10 cellular contexts compared by ENCODE assay signal in the genomic region with DNA sequence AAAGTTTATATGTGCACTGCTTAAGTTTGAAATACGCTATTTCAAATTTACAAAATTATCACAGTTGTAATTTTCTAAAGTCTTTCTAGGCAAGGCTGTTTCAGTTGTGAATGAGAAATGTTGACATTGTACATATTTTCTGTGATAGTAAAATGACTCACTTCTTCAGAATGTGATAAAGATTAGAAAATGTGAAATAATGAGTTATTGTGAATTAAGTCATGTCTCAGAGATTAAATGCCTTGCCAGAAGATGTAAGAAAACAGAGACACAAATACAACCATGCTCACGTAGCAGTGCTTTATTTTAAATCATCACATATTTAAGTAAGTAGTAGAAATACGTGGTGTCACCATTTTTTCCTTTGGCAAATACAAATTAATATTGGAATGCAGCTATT. TPM values are rescaled to one million over a fixed set of nuclear protein-coding genes. Genes with fewer than 3 reads are reported as not detected.
A peak's percentile ranks its signal among the peaks of the same experiment; 100 is the strongest.
DNase-seq lines count a peak whose midpoint lies in the region; ATAC-seq and TF ChIP-seq lines count a peak whose summit lies in the region.
"Had no signal": no experiment of that assay in that cellular context is flagged by ENCODE, and none has a peak within 500 bp of the region (broad histone marks: within the 10 kb centered on the region; RNA-seq: fewer than 3 reads in every experiment).

No MANE protein-coding gene starts in this region.

- peak overlapping the region; percentile 88 for H3K4me2 ChIP-seq in IMR-90 (ENCODE audit: low read depth, low read length)

- H3K23ac ChIP-seq in IMR-90 (ENCODE audit: low read depth, low read length): no peak overlapping the region

- no peaks in the 10 kb centered on the region for H4K20me1 ChIP-seq in IMR-90 (ENCODE audit: insufficient read depth, low read length)

- no peak overlapping the region for H3K14ac ChIP-seq in IMR-90 (replicated peaks; ENCODE audit: low read depth, low read length)

- no peaks in the 10 kb centered on the region for H3K9me1 ChIP-seq in IMR-90 (ENCODE audit: insufficient read depth, low read length)

- peak overlapping the region; percentile 80 to 88 (median 81) for H3K4me3 Mint-ChIP-seq in brain

- peaks cover 11% of the 10 kb centered on the region for H3K36me3 Mint-ChIP-seq in brain

- H2BK5ac ChIP-seq in IMR-90 (ENCODE audit: low read depth, low read length, poor library complexity, severe bottlenecking): peak overlapping the region; percentile 31

- WGBS in IMR-90 (ENCODE audit: extremely low coverage in 2 of 2, insufficient read length in 1 of 2), 2 experiments: no CpG with 5 or more reads among the region's 3 CpGs

- intact Hi-C loops in IMR-90 (cut with micrococcal nuclease): no loop called here

- peaks cover 5% of the 10 kb centered on the region for H3K4me1 ChIP-seq in IMR-90 (ENCODE audit: control insufficient read depth, insufficient read depth, low read length)
- H3K4me1 ChIP-seq in subcutaneous abdominal adipose tissue (ENCODE audit: control insufficient read depth in 5 of 5, insufficient read depth in 5 of 5, low read length in 5 of 5): peaks cover 0 to 13% (median 10%) of the 10 kb centered on the region in 5 donors
- no peaks in the 10 kb centered on the region for H3K4me1 ChIP-seq in BE2C

- in situ Hi-C loops in IMR-90 (cut with MboI; ENCODE audit: low sequenced_read_pairs): no loop called here

- no peak overlapping the region for H2AK5ac ChIP-seq in IMR-90 (ENCODE audit: low read depth, low read length)

- no peak overlapping the region for H4K5ac ChIP-seq in IMR-90 (ENCODE audit: low read depth, low read length)

- no peaks in the 10 kb centered on the region for H3K79me1 ChIP-seq in IMR-90 (ENCODE audit: low read depth in 1 of 2, low read length in 2 of 2)

- peak; percentile 25 for ATAC-seq in IMR-90 (ENCODE audit: low read depth)

- no peak overlapping the region for H3K4me3 ChIP-seq in IMR-90 (ENCODE audit: insufficient read depth, low read depth, low read length)
- H3K4me3 ChIP-seq in subcutaneous abdominal adipose tissue (ENCODE audit: low read depth in 1 of 5, low read length in 5 of 5): peak overlapping the region in 2 of 5 donors; percentile 51 to 61
- H3K4me3 ChIP-seq in BE2C (ENCODE audit: low read depth, low read length): no peak overlapping the region

- BruUV-seq in IMR-90 (replicated peaks; lab: Mats Ljungman, UMichigan): no TSS peak

- no peak overlapping the region for H3K9ac ChIP-seq in IMR-90 (ENCODE audit: low read depth, low read length)
- no peak overlapping the region for H3K9ac ChIP-seq in subcutaneous abdominal adipose tissue (ENCODE audit: low read length in 5 of 5)

- DNase-seq in IMR-90: peak; percentile 59
- DNase-seq in iris pigment epithelial cell (ENCODE audit: low read depth): peak; percentile 58
- DNase-seq in mesenteric fat pad (ENCODE audit: low spot score): no peak
- no peak for DNase-seq in NCI-H69 (lab: John Stamatoyannopoulos, UW)
- DNase-seq in DMS153 treated with DMSO at 0.1 percent for 48 hours (lab: John Stamatoyannopoulos, UW; ENCODE audit: unreplicated experiment): no peak
- no peak for DNase-seq in BE2C
- DNase-seq: GDM1, NCI-H1417 treated with DMSO at 0.1 percent for 48 hours had no signal

- H4K91ac ChIP-seq in IMR-90 (ENCODE audit: insufficient read depth, low read depth, low read length): no peak overlapping the region

- no peaks in the 10 kb centered on the region for H3K9me3 ChIP-seq in IMR-90 (ENCODE audit: control insufficient read depth, insufficient read depth, low read length)
- H3K9me3 ChIP-seq in subcutaneous abdominal adipose tissue (ENCODE audit: control insufficient read depth in 5 of 5, low read length in 5 of 5): no peaks in the 10 kb centered on the region
- no peaks in the 10 kb centered on the region for H3K9me3 ChIP-seq in BE2C

- peaks cover 70% of the 10 kb centered on the region for H3K4me1 Mint-ChIP-seq in brain

- dilution Hi-C loops in IMR-90 (cut with HindIII; ENCODE audit: low sequenced_read_pairs, unreplicated experiment): no loop called here

- no peak overlapping the region for H2BK20ac ChIP-seq in IMR-90 (ENCODE audit: low read depth, low read length)

- no peak overlapping the region for H2BK120ac ChIP-seq in IMR-90 (ENCODE audit: low read depth, low read length)

- H3K36me3 ChIP-seq in IMR-90 (ENCODE audit: control insufficient read depth, insufficient read depth, low read length) (no peaks in the 10 kb centered on the region), subcutaneous abdominal adipose tissue (ENCODE audit: control insufficient read depth in 5 of 5, insufficient read depth in 5 of 5, low read length in 5 of 5) (no peaks in the 10 kb centered on the region), BE2C (no peaks in the 10 kb centered on the region)

- CTCF ChIA-PET in IMR-90 (lab: Yijun Ruan, JAX): no interaction called here

- POLR2A ChIA-PET in IMR-90 (lab: Charles Lee; ENCODE audit: unreplicated experiment): no interaction called here

- no peaks in the 10 kb centered on the region for H3K27me3 ChIP-seq in IMR-90 (ENCODE audit: control insufficient read depth, insufficient read depth, low read length)
- peaks cover 0 to 27% (median 12%) of the 10 kb centered on the region in 5 donors for H3K27me3 ChIP-seq in subcutaneous abdominal adipose tissue (ENCODE audit: control insufficient read depth in 5 of 5, insufficient read depth in 4 of 5, low read length in 5 of 5)
- H3K27me3 ChIP-seq in BE2C: no peaks in the 10 kb centered on the region

- H3K27ac ChIP-seq in IMR-90 (ENCODE audit: insufficient read depth, low read length) (no peak overlapping the region), subcutaneous abdominal adipose tissue (ENCODE audit: low read depth, low read length) (peak overlapping the region; percentile 68)

- peak overlapping the region in 3 of 5 experiments; percentile 92 to 94 (median 94) for H3K27ac Mint-ChIP-seq in brain

- H3K18ac ChIP-seq in IMR-90 (ENCODE audit: low read depth, low read length): no peak overlapping the region

- TF ChIP-seq RAD21 in IMR-90 (IDR thresholded peaks at IDR 0.05; ENCODE audit: low read length): no peak

- no peak overlapping the region for H3K4ac ChIP-seq in IMR-90 (ENCODE audit: low read depth, low read length)

- H3K9me3 Mint-ChIP-seq in brain: peaks cover 0 to 7% (median 0%) of the 10 kb centered on the region in 5 experiments

- no peak overlapping the region for H3K56ac ChIP-seq in IMR-90 (ENCODE audit: extremely low read depth, insufficient read depth, low read length)

- peaks cover 18% of the 10 kb centered on the region for H3K27me3 Mint-ChIP-seq in brain

- H2AFZ ChIP-seq in IMR-90 (replicated peaks; ENCODE audit: low read length, poor library complexity): no peak overlapping the region

- TF ChIP-seq CTCF in IMR-90 (conservative IDR thresholded peaks at IDR 0.05; ENCODE audit: low read depth, low read length) (no peak), brain (conservative IDR thresholded peaks at IDR 0.05) (no peak), BE2C (IDR thresholded peaks at IDR 0.05; ENCODE audit: low read depth, low read length) (no peak)

- H4K8ac ChIP-seq in IMR-90 (ENCODE audit: low read depth in 2 of 2, low read length in 2 of 2): no peak overlapping the region

- H2BK15ac ChIP-seq in IMR-90 (ENCODE audit: low read depth, low read length): no peak overlapping the region

- no peak for TF ChIP-seq POLR2A in IMR-90 (IDR thresholded peaks at IDR 0.05; ENCODE audit: low read depth, low read length)

- no peak overlapping the region for H2AK9ac ChIP-seq in IMR-90 (replicated peaks; ENCODE audit: low read depth, low read length, poor library complexity)

TF ChIP-seq in IMR-90, 13 proteins besides CTCF, POLR2A, EP300 and RAD21:
- no peak for TF ChIP-seq RFX5 (IDR thresholded peaks at IDR 0.05; ENCODE audit: low read depth, low read length)
- TF ChIP-seq FOS (IDR thresholded peaks at IDR 0.05; ENCODE audit: low read depth, low read length): peak; percentile 19; the same call in 1 of the 2 replicates

RNA-seq across cellular contexts. Expression of a gene that starts 0.8 kb away (rescaled TPM):
- total RNA-seq in IMR-90 (2012; rRNA removed) (3.9 and 4.5 TPM in 2 replicates), mesenteric fat pad (2.6 TPM)
- polyA plus RNA-seq in IMR-90 (2012; rRNA removed) (2.2 and 2.5 TPM in 2 replicates), brain (ENCODE audit: insufficient read depth, low read depth, low replicate concordance) (22.2 TPM)
- polyA plus RNA-seq in IMR-90 (2012; cell fraction: cytosol; rRNA removed): 1.7 and 1.9 TPM in 2 replicates
- polyA plus RNA-seq in IMR-90 (2012; cell fraction: nucleus; rRNA removed; ENCODE audit: low replicate concordance): 0.87 and 0.94 TPM in 2 replicates
- 9.4 TPM for polyA plus RNA-seq in BE2C (2012; ENCODE audit: insufficient read depth, insufficient read length, low read depth)

Comparison
In these comparisons a context has a peak if more than half of its experiments do, and no peak if none do; other contexts are left out.
1. DNase-seq: peak in IMR-90 (single experiment) and iris pigment epithelial cell (single experiment); none in mesenteric fat pad (single experiment), NCI-H69 (single experiment), DMS153 treated with DMSO at 0.1 percent for 48 hours (single experiment) and BE2C (single experiment).